In the genomic region with DNA sequence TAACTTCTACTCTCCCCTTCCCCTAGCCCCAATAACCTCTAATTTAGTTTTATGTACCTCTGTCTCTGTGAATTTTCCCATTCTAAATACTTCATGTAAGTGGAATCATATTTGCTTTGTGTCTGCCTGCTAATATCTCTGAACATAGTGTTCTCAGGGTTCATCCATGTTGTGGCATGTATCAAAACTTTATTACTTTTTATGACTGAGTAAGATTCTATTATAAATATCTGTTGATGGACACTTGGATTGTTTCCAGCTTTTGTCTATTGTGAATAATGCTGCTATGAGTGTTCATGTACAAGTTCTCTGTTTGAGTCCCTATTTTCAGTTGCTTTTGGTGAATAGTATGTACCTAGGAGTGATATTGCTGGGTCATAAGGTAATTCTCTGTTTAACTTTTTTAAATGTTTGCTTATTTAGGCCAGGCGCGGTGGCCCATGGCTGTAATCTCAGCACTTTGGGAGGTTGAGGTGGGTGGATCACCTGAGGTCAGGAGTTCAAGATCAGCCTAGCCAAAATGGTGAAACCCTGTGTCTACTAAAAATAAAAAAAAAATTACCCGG, we compare ENCODE assay signal across 17 cellular contexts.
DNase-seq lines count a peak whose midpoint lies in the region; ATAC-seq, FAIRE-seq and TF ChIP-seq lines count a peak whose summit lies in the region.
"Had no signal": no experiment of that assay in that cellular context is flagged by ENCODE, and none has a peak within 500 bp of the region (broad histone marks: within the 10 kb centered on the region; RNA-seq: fewer than 3 reads in every experiment).

No MANE protein-coding gene starts in this region.

- no peaks in the 10 kb centered on the region for H3K27me3 Mint-ChIP-seq in T-helper 2 cell treated with Interferon-gamma antibody and Interleukin-4, amounts not matched to agents 5 μg/mL and 100 μg/mL, for 36 hours (ENCODE audit: low read depth)
- H3K27me3 Mint-ChIP-seq: CD8-positive, alpha-beta memory T cell had no signal

- H3K9me3 ChIP-seq in RWPE2 (ENCODE audit: severe bottlenecking) (peaks cover 18% of the 10 kb centered on the region), small intestine (ENCODE audit: control insufficient read depth, low read depth) (no peaks in the 10 kb centered on the region)
- H3K9me3 ChIP-seq: SJSA1 had no signal

- H3K36me3 ChIP-seq in RWPE2 (ENCODE audit: low read depth): peaks cover 28% of the 10 kb centered on the region
- no peaks in the 10 kb centered on the region for H3K36me3 ChIP-seq in small intestine (ENCODE audit: control insufficient read depth in 2 of 2, insufficient read depth in 2 of 2, low read length in 2 of 2)

- H3K27me3 ChIP-seq in RWPE2 (ENCODE audit: insufficient read depth, poor library complexity, severe bottlenecking) (no peaks in the 10 kb centered on the region), small intestine (ENCODE audit: control insufficient read depth in 2 of 2, insufficient read depth in 2 of 2, low read length in 2 of 2) (no peaks in the 10 kb centered on the region)
- H3K27me3 ChIP-seq: BLaER1 treated with 17β-estradiol and CSF1 and Interleukin-3, amounts not matched to agents 10 nM and 100 nM; SJSA1 had no signal

- DNase-seq in RWPE2 (ENCODE audit: low spot score): no peak
- DNase-seq in dermis microvascular lymphatic vessel endothelial cell (ENCODE audit: low read depth in 2 of 2): peak; percentile 58 to 87
- DNase-seq in left lobe of liver (ENCODE audit: low spot score): no peak
- DNase-seq in small intestine: peak; percentile 49
- no peak for DNase-seq in NCI-H526 treated with DMSO at 0.1 percent for 48 hours (lab: John Stamatoyannopoulos, UW)
- no peak for DNase-seq in NCI-H2171 treated with DMSO at 0.1 percent for 48 hours (lab: John Stamatoyannopoulos, UW)
- no peak for DNase-seq in T-helper 2 cell treated with Interferon-gamma antibody and Interleukin-4, amounts not matched to agents 5 μg/mL and 100 μg/mL, for 36 hours (ENCODE audit: low spot score)
- DNase-seq: CD8-positive, alpha-beta memory T cell; KG1; MV-4-11; NCI-H187; NCI-H226; NCI-H524 treated with DMSO at 0.1 percent for 48 hours had no signal

- peaks cover 8% of the 10 kb centered on the region for H3K9me3 Mint-ChIP-seq in T-helper 2 cell treated with Interferon-gamma antibody and Interleukin-4, amounts not matched to agents 5 μg/mL and 100 μg/mL, for 36 hours
- H3K9me3 Mint-ChIP-seq: CD8-positive, alpha-beta memory T cell had no signal

- 87 to 95% (median 87%) methylated on average over 3 of the region's 3 CpGs for WGBS in small intestine, 3 donors

- no peak overlapping the region for H3K27ac Mint-ChIP-seq in T-helper 2 cell treated with Interferon-gamma antibody and Interleukin-4, amounts not matched to agents 5 μg/mL and 100 μg/mL, for 36 hours

- H3K27ac ChIP-seq in RWPE2 (ENCODE audit: poor library complexity, severe bottlenecking): peak overlapping the region; percentile 23
- H3K27ac ChIP-seq in small intestine (ENCODE audit: low read depth in 1 of 2, low read length in 1 of 2): no peak overlapping the region
- H3K27ac ChIP-seq: BLaER1 treated with 17β-estradiol and CSF1 and Interleukin-3, amounts not matched to agents 10 nM and 100 nM; SJSA1 had no signal

- ATAC-seq in RWPE2 (ENCODE audit: low read depth) (no peak), left lobe of liver (peak; percentile 68), GM18520 (IDR thresholded peaks at IDR 0.05; ENCODE audit: unreplicated experiment) (no peak)

- no peak overlapping the region for H3K4me3 Mint-ChIP-seq in T-helper 2 cell treated with Interferon-gamma antibody and Interleukin-4, amounts not matched to agents 5 μg/mL and 100 μg/mL, for 36 hours
- H3K4me3 Mint-ChIP-seq: CD8-positive, alpha-beta memory T cell had no signal

- H3K4me1 Mint-ChIP-seq in T-helper 2 cell treated with Interferon-gamma antibody and Interleukin-4, amounts not matched to agents 5 μg/mL and 100 μg/mL, for 36 hours (ENCODE audit: low read depth): no peaks in the 10 kb centered on the region

- no peak overlapping the region for H3K4me3 ChIP-seq in RWPE2 (ENCODE audit: severe bottlenecking)
- H3K4me3 ChIP-seq in small intestine (ENCODE audit: low read depth in 1 of 2, low read length in 2 of 2): no peak overlapping the region
- H3K4me3 ChIP-seq: BLaER1 treated with 17β-estradiol and CSF1 and Interleukin-3, amounts not matched to agents 10 nM and 100 nM; SJSA1 had no signal

- H3K4me1 ChIP-seq in RWPE2 (ENCODE audit: insufficient read depth, poor library complexity, severe bottlenecking): peaks cover 5% of the 10 kb centered on the region
- no peaks in the 10 kb centered on the region for H3K4me1 ChIP-seq in small intestine (ENCODE audit: control insufficient read depth in 2 of 2, insufficient read depth in 1 of 2, low read depth in 1 of 2, low read length in 1 of 2)
- H3K4me1 ChIP-seq: BLaER1 treated with 17β-estradiol and CSF1 and Interleukin-3, amounts not matched to agents 10 nM and 100 nM; SJSA1 had no signal

- H3K36me3 Mint-ChIP-seq in T-helper 2 cell treated with Interferon-gamma antibody and Interleukin-4, amounts not matched to agents 5 μg/mL and 100 μg/mL, for 36 hours (ENCODE audit: low read depth): peaks cover 8% of the 10 kb centered on the region

- FAIRE-seq in small intestine (lab: Jason Lieb, UNC): no peak
- FAIRE-seq: D721Med had no signal

- TF ChIP-seq CTCF in RWPE2 (IDR thresholded peaks at IDR 0.05; ENCODE audit: poor library complexity, severe bottlenecking): no peak

Comparison
In these comparisons a context has a peak if more than half of its experiments do, and no peak if none do; other contexts are left out.
1. DNase-seq: peak in dermis microvascular lymphatic vessel endothelial cell (2 of 2) and small intestine (single experiment); none in RWPE2 (single experiment), left lobe of liver (single experiment), NCI-H526 treated with DMSO at 0.1 percent for 48 hours (single experiment), NCI-H2171 treated with DMSO at 0.1 percent for 48 hours (single experiment) and T-helper 2 cell treated with Interferon-gamma antibody and Interleukin-4, amounts not matched to agents 5 μg/mL and 100 μg/mL, for 36 hours (single experiment).